ENCODE assay signal across 19 cellular contexts in the genomic region with DNA sequence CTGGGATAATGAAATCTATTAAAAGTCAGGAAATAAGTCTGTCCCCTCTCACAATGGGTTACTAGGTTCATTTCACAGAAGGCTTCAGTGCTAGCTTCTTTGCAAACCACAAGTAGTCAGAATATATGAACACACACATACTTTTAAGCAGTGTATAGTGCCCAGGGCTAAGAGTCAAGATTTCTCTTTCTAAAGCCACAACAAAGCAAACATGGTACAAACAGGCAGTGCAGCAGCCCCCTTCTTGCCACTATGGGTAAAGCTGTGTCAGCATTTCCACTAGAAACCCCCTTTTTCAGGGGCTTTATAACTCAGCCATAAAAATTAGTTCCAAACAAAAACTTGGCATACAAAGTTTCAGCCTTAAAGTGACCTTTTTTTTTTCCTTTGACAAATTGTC.
DNase-seq lines count a peak whose midpoint lies in the region; ATAC-seq and TF ChIP-seq lines count a peak whose summit lies in the region.
"Had no signal": no experiment of that assay in that cellular context is flagged by ENCODE, and none has a peak within 500 bp of the region (broad histone marks: within the 10 kb centered on the region; RNA-seq: fewer than 3 reads in every experiment).

No MANE protein-coding gene starts in this region.

- no peak overlapping the region for H2BK5ac ChIP-seq in mesendoderm (ENCODE audit: low read length)

- intact Hi-C loops in ascending aorta (cut with DNase I): loop anchor here (5.0 to 10.0 kb wide), 2 partner anchors 311 to 312 kb away; no protein-coding TSS in a partner anchor
- intact Hi-C loops in tibial artery (cut with DNase I; ENCODE audit: low total_unique reads): no loop called here

- H3K27me3 ChIP-seq in ascending aorta (no peaks in the 10 kb centered on the region), mesendoderm (ENCODE audit: insufficient read depth, low read length, poor library complexity) (no peaks in the 10 kb centered on the region), tibial artery (no peaks in the 10 kb centered on the region)

- H3K4me2 ChIP-seq in mesendoderm (ENCODE audit: low read length): no peak overlapping the region

- no peak for DNase-seq in activated naive CD8-positive, alpha-beta T cell treated with anti-CD3 and anti-CD28 coated beads, Interleukin-2, amount 50 U/mL, for 24 hours
- DNase-seq in activated naive CD8-positive, alpha-beta T cell treated with anti-CD3 and anti-CD28 coated beads for 36 hours: no peak
- no peak for DNase-seq in ascending aorta (ENCODE audit: low spot score in 2 of 2)
- DNase-seq in mesendoderm: no peak
- no peak for DNase-seq in tibial artery
- no peak for DNase-seq in COR-L47 (lab: John Stamatoyannopoulos, UW)
- no peak for DNase-seq in HCEC 1CT
- DNase-seq in NCI-H187 (lab: John Stamatoyannopoulos, UW): no peak
- DNase-seq: activated CD4-positive, alpha-beta T cell treated with anti-CD3 and anti-CD28 coated beads for 36 hours; activated naive CD4-positive, alpha-beta T cell treated with anti-CD3 and anti-CD28 coated beads, Interleukin-2, amount 10 ng/mL, durations not matched to agents 7 days and 5 days; effector memory CD8-positive, alpha-beta T cell; left ventricle myocardium superior; NCI-H1092; NCI-H2171; Right ventricle myocardium superior; stimulated activated CD4-positive, alpha-beta T cell treated with anti-CD3 and anti-CD28 coated beads, Interleukin-4, amount 100 ng/mL, for 24 hours had no signal

- H3K4me3 Mint-ChIP-seq in activated naive CD8-positive, alpha-beta T cell treated with anti-CD3 and anti-CD28 coated beads, Interleukin-2, amount 50 U/mL, for 24 hours: no peak overlapping the region
- H3K4me3 Mint-ChIP-seq in activated naive CD8-positive, alpha-beta T cell treated with anti-CD3 and anti-CD28 coated beads for 36 hours: no peak overlapping the region
- H3K4me3 Mint-ChIP-seq: activated CD4-positive, alpha-beta T cell treated with anti-CD3 and anti-CD28 coated beads for 36 hours; activated naive CD4-positive, alpha-beta T cell treated with anti-CD3 and anti-CD28 coated beads, Interleukin-2, amount 10 ng/mL, durations not matched to agents 7 days and 5 days; central memory CD8-positive, alpha-beta T cell; effector memory CD8-positive, alpha-beta T cell; natural killer cell treated with Interleukin-12 subunit alpha and Interleukin-12 subunit beta and Interleukin-15 and Interleukin-18, amount 100 ng/mL, for 72 hours; type B pancreatic cell had no signal

- no peak overlapping the region for H3K27ac Mint-ChIP-seq in activated naive CD8-positive, alpha-beta T cell treated with anti-CD3 and anti-CD28 coated beads, Interleukin-2, amount 50 U/mL, for 24 hours
- no peak overlapping the region for H3K27ac Mint-ChIP-seq in activated naive CD8-positive, alpha-beta T cell treated with anti-CD3 and anti-CD28 coated beads for 36 hours
- H3K27ac Mint-ChIP-seq: activated CD4-positive, alpha-beta T cell treated with anti-CD3 and anti-CD28 coated beads for 36 hours; activated naive CD4-positive, alpha-beta T cell treated with anti-CD3 and anti-CD28 coated beads, Interleukin-2, amount 10 ng/mL, durations not matched to agents 7 days and 5 days; effector memory CD8-positive, alpha-beta T cell; type B pancreatic cell had no signal

- peak overlapping the region; percentile 36 for H2BK15ac ChIP-seq in mesendoderm (replicated peaks; ENCODE audit: low read depth)

- H3K4me3 ChIP-seq in ascending aorta: no peak overlapping the region
- no peak overlapping the region for H3K4me3 ChIP-seq in mesendoderm (ENCODE audit: low read length)
- H3K4me3 ChIP-seq in tibial artery: no peak overlapping the region

- H2AK5ac ChIP-seq in mesendoderm (ENCODE audit: low read length): no peak overlapping the region

- H3K4ac ChIP-seq in mesendoderm (ENCODE audit: low read depth, low read length): no peak overlapping the region

- no peak overlapping the region for H3K56ac ChIP-seq in mesendoderm (ENCODE audit: low read length)

- H3K4me1 Mint-ChIP-seq in activated naive CD8-positive, alpha-beta T cell treated with anti-CD3 and anti-CD28 coated beads, Interleukin-2, amount 50 U/mL, for 24 hours: peaks cover 8% of the 10 kb centered on the region
- peaks cover 6% of the 10 kb centered on the region for H3K4me1 Mint-ChIP-seq in activated naive CD8-positive, alpha-beta T cell treated with anti-CD3 and anti-CD28 coated beads for 36 hours
- H3K4me1 Mint-ChIP-seq: activated CD4-positive, alpha-beta T cell treated with anti-CD3 and anti-CD28 coated beads for 36 hours; activated naive CD4-positive, alpha-beta T cell treated with anti-CD3 and anti-CD28 coated beads, Interleukin-2, amount 10 ng/mL, durations not matched to agents 7 days and 5 days; central memory CD8-positive, alpha-beta T cell had no signal

- H3K18ac ChIP-seq in mesendoderm (ENCODE audit: low read length): no peak overlapping the region

- H3K36me3 ChIP-seq in ascending aorta: no peaks in the 10 kb centered on the region
- H3K36me3 ChIP-seq in mesendoderm (ENCODE audit: control insufficient read depth, insufficient read depth, low read length): no peaks in the 10 kb centered on the region
- H3K36me3 ChIP-seq in tibial artery: no peaks in the 10 kb centered on the region

- no peaks in the 10 kb centered on the region for H3K79me2 ChIP-seq in mesendoderm (ENCODE audit: control insufficient read depth, insufficient read depth, low read length)

- no peak overlapping the region for H4K8ac ChIP-seq in mesendoderm (ENCODE audit: low read depth, low read length)

- no peaks in the 10 kb centered on the region for H3K9me3 ChIP-seq in ascending aorta
- H3K9me3 ChIP-seq in tibial artery: no peaks in the 10 kb centered on the region

- H3K27me3 Mint-ChIP-seq in activated naive CD8-positive, alpha-beta T cell treated with anti-CD3 and anti-CD28 coated beads, Interleukin-2, amount 50 U/mL, for 24 hours: peaks cover 4% of the 10 kb centered on the region
- H3K27me3 Mint-ChIP-seq in activated naive CD8-positive, alpha-beta T cell treated with anti-CD3 and anti-CD28 coated beads for 36 hours: no peaks in the 10 kb centered on the region
- H3K27me3 Mint-ChIP-seq: activated CD4-positive, alpha-beta T cell treated with anti-CD3 and anti-CD28 coated beads for 36 hours; activated naive CD4-positive, alpha-beta T cell treated with anti-CD3 and anti-CD28 coated beads, Interleukin-2, amount 10 ng/mL, durations not matched to agents 7 days and 5 days; type B pancreatic cell had no signal

- H3K79me1 ChIP-seq in mesendoderm (ENCODE audit: low read length): no peaks in the 10 kb centered on the region

- H4K5ac ChIP-seq in mesendoderm (ENCODE audit: low read length): no peak overlapping the region

- H3K23ac ChIP-seq in mesendoderm (ENCODE audit: low read length): no peak overlapping the region

- peak; percentile 78 for ATAC-seq in activated naive CD8-positive, alpha-beta T cell treated with anti-CD3 and anti-CD28 coated beads, Interleukin-2, amount 50 U/mL, for 24 hours
- ATAC-seq: activated CD4-positive, alpha-beta T cell treated with anti-CD3 and anti-CD28 coated beads for 36 hours; effector memory CD8-positive, alpha-beta T cell; left ventricle myocardium superior had no signal

- no peaks in the 10 kb centered on the region for H3K9me3 Mint-ChIP-seq in activated naive CD8-positive, alpha-beta T cell treated with anti-CD3 and anti-CD28 coated beads, Interleukin-2, amount 50 U/mL, for 24 hours
- H3K9me3 Mint-ChIP-seq in activated naive CD8-positive, alpha-beta T cell treated with anti-CD3 and anti-CD28 coated beads for 36 hours: no peaks in the 10 kb centered on the region
- H3K9me3 Mint-ChIP-seq: activated naive CD4-positive, alpha-beta T cell treated with anti-CD3 and anti-CD28 coated beads, Interleukin-2, amount 10 ng/mL, durations not matched to agents 7 days and 5 days; central memory CD8-positive, alpha-beta T cell; effector memory CD8-positive, alpha-beta T cell; natural killer cell treated with Interleukin-12 subunit alpha and Interleukin-12 subunit beta and Interleukin-15 and Interleukin-18, amount 100 ng/mL, for 72 hours; type B pancreatic cell had no signal

- TF ChIP-seq CTCF in ascending aorta (IDR thresholded peaks at IDR 0.05) (no peak), tibial artery (IDR thresholded peaks at IDR 0.05) (no peak)

- H2BK120ac ChIP-seq in mesendoderm (ENCODE audit: low read depth, low read length): no peak overlapping the region

- H3K27ac ChIP-seq in ascending aorta: peak overlapping the region; percentile 33 to 42
- no peak overlapping the region for H3K27ac ChIP-seq in mesendoderm (ENCODE audit: low read depth, low read length)
- peak overlapping the region; percentile 58 to 59 for H3K27ac ChIP-seq in tibial artery

- H3K36me3 Mint-ChIP-seq in activated naive CD8-positive, alpha-beta T cell treated with anti-CD3 and anti-CD28 coated beads, Interleukin-2, amount 50 U/mL, for 24 hours (ENCODE audit: low read depth): no peaks in the 10 kb centered on the region
- H3K36me3 Mint-ChIP-seq in activated naive CD8-positive, alpha-beta T cell treated with anti-CD3 and anti-CD28 coated beads for 36 hours: no peaks in the 10 kb centered on the region
- H3K36me3 Mint-ChIP-seq: activated naive CD4-positive, alpha-beta T cell treated with anti-CD3 and anti-CD28 coated beads, Interleukin-2, amount 10 ng/mL, durations not matched to agents 7 days and 5 days; natural killer cell treated with Interleukin-12 subunit alpha and Interleukin-12 subunit beta and Interleukin-15 and Interleukin-18, amount 100 ng/mL, for 72 hours; type B pancreatic cell had no signal

- H3K4me1 ChIP-seq in ascending aorta (peaks cover 0 to 5% of the 10 kb centered on the region in 2 donors), mesendoderm (ENCODE audit: control insufficient read depth, low read depth, low read length) (peaks cover 7% of the 10 kb centered on the region), tibial artery (peaks cover 0 to 26% (median 18%) of the 10 kb centered on the region in 4 donors)

- H3K9ac ChIP-seq in mesendoderm (ENCODE audit: low read length): no peak overlapping the region
